ENCODE assay signal across 1 cellular context in genomic region chr7:34039033-34039432, GRCh38.
TF ChIP-seq lines count a peak whose summit lies in the region.

No MANE protein-coding gene starts in this region.

TF ChIP-seq in IMR-90, 13 proteins besides CTCF, POLR2A, EP300 and RAD21:
- TF ChIP-seq ELK1 (IDR thresholded peaks at IDR 0.05; ENCODE audit: borderline replicate concordance, low read depth, low read length) (no peak), RCOR1 (IDR thresholded peaks at IDR 0.05; ENCODE audit: insufficient replicate concordance, low read length) (no peak), MAFK (IDR thresholded peaks at IDR 0.05; ENCODE audit: low read depth, low read length) (no peak), NFE2L2 (IDR thresholded peaks at IDR 0.05; ENCODE audit: low read depth, low read length) (no peak), MAZ (IDR thresholded peaks at IDR 0.05; ENCODE audit: borderline replicate concordance, low read depth, low read length) (no peak)
